22 cellular contexts compared by ENCODE assay signal in the genomic region with DNA sequence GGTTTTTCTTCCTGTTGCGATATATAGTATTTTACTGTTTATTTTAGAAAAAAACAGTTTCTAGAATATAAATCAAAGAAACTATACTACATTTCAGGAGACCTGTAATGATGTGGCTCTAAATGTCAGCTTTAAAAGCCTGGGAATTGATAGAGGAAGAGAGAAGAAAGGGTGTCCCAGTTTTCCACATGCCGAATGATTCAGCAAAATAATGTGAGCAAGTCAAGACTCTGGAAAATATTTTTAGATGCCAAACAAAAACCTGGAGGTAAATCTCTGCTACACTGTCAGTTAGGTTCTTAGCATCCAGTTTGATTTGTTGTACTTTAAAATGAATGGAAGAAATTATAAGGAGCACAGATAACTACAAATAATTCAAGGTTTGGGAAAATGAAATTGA.
"Had no signal": no experiment of that assay in that cellular context is flagged by ENCODE, and none has a peak within 500 bp of the region (broad histone marks: within the 10 kb centered on the region; RNA-seq: fewer than 3 reads in every experiment).

No MANE protein-coding gene starts in this region.

- H3K4me3 ChIP-seq: breast epithelium, gastroesophageal sphincter, lower lobe of right lung, mucosa of descending colon, psoas muscle, suprapubic skin had no signal

- H3K9me3 ChIP-seq: breast epithelium, gastroesophageal sphincter, lower lobe of right lung, mucosa of descending colon, psoas muscle, suprapubic skin had no signal

- H3K27me3 Mint-ChIP-seq: activated naive CD8-positive, alpha-beta T cell treated with anti-CD3 and anti-CD28 coated beads for 36 hours; naive thymus-derived CD8-positive, alpha-beta T cell; type B pancreatic cell had no signal

- FAIRE-seq: colon, endothelial cell of umbilical vein had no signal

- H3K4me3 Mint-ChIP-seq: activated naive CD8-positive, alpha-beta T cell treated with anti-CD3 and anti-CD28 coated beads for 36 hours; activated T-cell treated with anti-CD3 and anti-CD28 coated beads, Interleukin-2, amount 50 U/mL, for 4 hours; naive thymus-derived CD8-positive, alpha-beta T cell; T-helper 2 cell treated with Interferon-gamma antibody and Interleukin-4, amounts not matched to agents 5 μg/mL and 100 μg/mL, for 36 hours; type B pancreatic cell had no signal

- DNase-seq: activated CD4-positive, alpha-beta T cell treated with anti-CD3 and anti-CD28 coated beads, Interleukin-2, amount 50 U/mL, for 4 hours; activated CD4-positive, CD25-positive, alpha-beta regulatory T cell treated with anti-CD3 and anti-CD28 coated beads, Interleukin-2, amount 50 U/mL, for 72 hours; activated gamma-delta T cell treated with Interleukin-2 at 50 U/mL for 16 hours; activated naive CD8-positive, alpha-beta T cell treated with anti-CD3 and anti-CD28 coated beads for 36 hours; activated T-cell treated with anti-CD3 and anti-CD28 coated beads, Interleukin-2, amount 50 U/mL, for 4 hours; anterior cingulate cortex; kidney glomerular epithelial cell; lower lobe of right lung; mucosa of descending colon; naive thymus-derived CD8-positive, alpha-beta T cell; psoas muscle; stimulated activated CD4-positive, alpha-beta T cell treated with anti-CD3 and anti-CD28 coated beads, Interleukin-4, amount 100 ng/mL, for 1 hour; stimulated activated CD8-positive, alpha-beta memory T cell treated with anti-CD3 and anti-CD28 coated beads, Interleukin-4, amount 100 ng/mL, for 48 hours; stimulated activated naive CD8-positive, alpha-beta T cell treated with anti-CD3 and anti-CD28 coated beads, Interleukin-15, Interleukin-2, amounts not matched to agents 100 U/mL and 50 U/mL, for 24 hours; SW 1271 had no signal

- H3K36me3 Mint-ChIP-seq: activated naive CD8-positive, alpha-beta T cell treated with anti-CD3 and anti-CD28 coated beads for 36 hours; type B pancreatic cell had no signal

- H3K27ac Mint-ChIP-seq: activated naive CD8-positive, alpha-beta T cell treated with anti-CD3 and anti-CD28 coated beads for 36 hours; naive thymus-derived CD8-positive, alpha-beta T cell; T-helper 2 cell treated with Interferon-gamma antibody and Interleukin-4, amounts not matched to agents 5 μg/mL and 100 μg/mL, for 36 hours; type B pancreatic cell had no signal

- H3K27me3 ChIP-seq: breast epithelium, suprapubic skin had no signal

- H3K9me3 Mint-ChIP-seq: activated naive CD8-positive, alpha-beta T cell treated with anti-CD3 and anti-CD28 coated beads for 36 hours had no signal

- H3K27ac ChIP-seq: breast epithelium, gastroesophageal sphincter, lower lobe of right lung, psoas muscle, suprapubic skin had no signal

- H3K4me1 ChIP-seq: breast epithelium, gastroesophageal sphincter, lower lobe of right lung, psoas muscle had no signal

- H3K36me3 ChIP-seq: breast epithelium, gastroesophageal sphincter, lower lobe of right lung, suprapubic skin had no signal

- H3K4me1 Mint-ChIP-seq: activated naive CD8-positive, alpha-beta T cell treated with anti-CD3 and anti-CD28 coated beads for 36 hours; naive thymus-derived CD8-positive, alpha-beta T cell had no signal

- ATAC-seq: activated T-cell treated with anti-CD3 and anti-CD28 coated beads, Interleukin-2, amount 50 U/mL, for 4 hours; gastroesophageal sphincter; lower lobe of right lung; mucosa of descending colon; naive thymus-derived CD8-positive, alpha-beta T cell; psoas muscle; stimulated activated naive CD8-positive, alpha-beta T cell treated with anti-CD3 and anti-CD28 coated beads, Interleukin-15, Interleukin-2, amounts not matched to agents 100 U/mL and 50 U/mL, for 24 hours had no signal
